16 cellular contexts compared by ENCODE assay signal in genomic region chr3:71090207-71090606, GRCh38.
A peak's percentile ranks its signal among the peaks of the same experiment; 100 is the strongest.
DNase-seq lines count a peak whose midpoint lies in the region; ATAC-seq and TF ChIP-seq lines count a peak whose summit lies in the region.
"Had no signal": no experiment of that assay in that cellular context is flagged by ENCODE, and none has a peak within 500 bp of the region (broad histone marks: within the 10 kb centered on the region; RNA-seq: fewer than 3 reads in every experiment).

No MANE protein-coding gene starts in this region.

- peak overlapping the region; percentile 62 for H3K4me2 ChIP-seq in OCI-LY3 (ENCODE audit: low read length)
- no peak overlapping the region for H3K4me2 ChIP-seq in smooth muscle cell

- CTCF ChIA-PET in activated naive CD4-positive, alpha-beta T cell treated with anti-CD3 and anti-CD28 coated beads for 36 hours (lab: Charles Lee): interaction anchor here (1.0 to 1.7 kb wide), 6 partner anchors 11 to 211 kb away, joined by 3 to 4 read pairs (median 3); no protein-coding TSS in a partner anchor

- H3K4me1 ChIP-seq in OCI-LY3 (ENCODE audit: low read length) (peaks cover 94% of the 10 kb centered on the region), smooth muscle cell (ENCODE audit: low read depth) (peaks cover 3% of the 10 kb centered on the region)

- H3K27ac Mint-ChIP-seq in activated naive CD4-positive, alpha-beta T cell treated with anti-CD3 and anti-CD28 coated beads for 36 hours: peak overlapping the region; percentile 85
- peak overlapping the region in 1 of 2 donors; percentile 82 for H3K27ac Mint-ChIP-seq in activated naive CD4-positive, alpha-beta T cell treated with anti-CD3 and anti-CD28 coated beads, Interleukin-2, amount 50 U/mL, for 72 hours
- H3K27ac Mint-ChIP-seq in stimulated activated memory B cell treated with anti-CD40 and anti-IgM and Interleukin-4, amounts not matched to agents 10 μg/mL and 1 μg/mL and 100 μg/mL, for 72 hours: peak overlapping the region; percentile 78
- H3K27ac Mint-ChIP-seq: dendritic cell treated with granulocyte-macrophage colony-stimulating factor and Interleukin-4, amounts not matched to agents 40 ng/mL and 50 ng/mL, for 4 days had no signal

- no peak for ATAC-seq in activated naive CD4-positive, alpha-beta T cell treated with anti-CD3 and anti-CD28 coated beads, Interleukin-2, amount 50 U/mL, for 72 hours
- peak; percentile 30 for ATAC-seq in HG02588 (IDR thresholded peaks at IDR 0.05; ENCODE audit: unreplicated experiment)
- peak; percentile 75 for ATAC-seq in stimulated activated memory B cell treated with anti-CD40 and anti-IgM and Interleukin-4, amounts not matched to agents 10 μg/mL and 1 μg/mL and 100 μg/mL, for 72 hours

- H3K9me3 ChIP-seq in OCI-LY3 (ENCODE audit: insufficient read depth, low read length) (no peaks in the 10 kb centered on the region), smooth muscle cell (replicated peaks; ENCODE audit: low read depth) (no peaks in the 10 kb centered on the region)
- H3K9me3 ChIP-seq: ascending aorta, esophagus squamous epithelium, SJSA1, tibial artery had no signal

- H3F3A ChIP-seq in smooth muscle cell (ENCODE audit: low read depth): no peaks in the 10 kb centered on the region

- intact Hi-C loops in activated naive CD4-positive, alpha-beta T cell treated with anti-CD3 and anti-CD28 coated beads for 36 hours (cut with micrococcal nuclease): loop anchor here (1.0 kb wide), 1 partner anchor 10 kb away; no protein-coding TSS in a partner anchor

- H3K27me3 ChIP-seq in OCI-LY3 (ENCODE audit: low read depth, low read length) (no peaks in the 10 kb centered on the region), smooth muscle cell (ENCODE audit: low read depth) (no peaks in the 10 kb centered on the region)
- H3K27me3 ChIP-seq: ascending aorta, esophagus squamous epithelium, SJSA1, tibial artery had no signal

- H4K20me1 ChIP-seq in OCI-LY3 (ENCODE audit: insufficient read depth, low read length) (peaks cover under 1% of the 10 kb centered on the region; the same call in 1 of the 2 replicates), smooth muscle cell (ENCODE audit: low read depth) (peaks cover 16% of the 10 kb centered on the region)

- H3K4me1 Mint-ChIP-seq in activated naive CD4-positive, alpha-beta T cell treated with anti-CD3 and anti-CD28 coated beads for 36 hours (ENCODE audit: low read depth): peaks cover 86% of the 10 kb centered on the region
- peaks cover 75% of the 10 kb centered on the region for H3K4me1 Mint-ChIP-seq in stimulated activated memory B cell treated with anti-CD40 and anti-IgM and Interleukin-4, amounts not matched to agents 10 μg/mL and 1 μg/mL and 100 μg/mL, for 72 hours

- H3K79me2 ChIP-seq in OCI-LY3 (ENCODE audit: low read length): peaks cover 91% of the 10 kb centered on the region
- H3K79me2 ChIP-seq in smooth muscle cell (ENCODE audit: low read depth): peaks cover 14% of the 10 kb centered on the region

- no peaks in the 10 kb centered on the region for H3K27me3 Mint-ChIP-seq in activated naive CD4-positive, alpha-beta T cell treated with anti-CD3 and anti-CD28 coated beads for 36 hours (ENCODE audit: low read depth)
- no peaks in the 10 kb centered on the region for H3K27me3 Mint-ChIP-seq in stimulated activated memory B cell treated with anti-CD40 and anti-IgM and Interleukin-4, amounts not matched to agents 10 μg/mL and 1 μg/mL and 100 μg/mL, for 72 hours
- H3K27me3 Mint-ChIP-seq: dendritic cell treated with granulocyte-macrophage colony-stimulating factor and Interleukin-4, amounts not matched to agents 40 ng/mL and 50 ng/mL, for 4 days had no signal

- WGBS in smooth muscle cell (ENCODE audit: low lambda C conversion rate): 95% methylated on average over 3 of the region's 3 CpGs

- H3K36me3 ChIP-seq in OCI-LY3 (replicated peaks; ENCODE audit: low read depth, low read length) (peaks cover 30% of the 10 kb centered on the region), smooth muscle cell (ENCODE audit: low read depth) (no peaks in the 10 kb centered on the region)
- H3K36me3 ChIP-seq: ascending aorta, esophagus squamous epithelium, SJSA1, tibial artery had no signal

- TF ChIP-seq CTCF in OCI-LY3 (IDR thresholded peaks at IDR 0.05; ENCODE audit: low read depth, low read length) (no peak), smooth muscle cell (IDR thresholded peaks at IDR 0.05; ENCODE audit: borderline replicate concordance, insufficient read depth, poor library complexity, severe bottlenecking) (no peak)

- no peak overlapping the region for H2AFZ ChIP-seq in OCI-LY3 (ENCODE audit: low read depth, low read length)
- H2AFZ ChIP-seq in smooth muscle cell (ENCODE audit: low read depth): no peak overlapping the region

- DNase-seq in activated naive CD4-positive, alpha-beta T cell treated with anti-CD3 and anti-CD28 coated beads for 36 hours: no peak
- DNase-seq in activated naive CD4-positive, alpha-beta T cell treated with anti-CD3 and anti-CD28 coated beads, Interleukin-2, amount 50 U/mL, for 72 hours (ENCODE audit: low spot score in 2 of 2): no peak
- DNase-seq in nucleus accumbens (lab: John Stamatoyannopoulos, UW): no peak
- DNase-seq in smooth muscle cell (lab: John Stamatoyannopoulos, UW; ENCODE audit: unreplicated experiment): no peak
- DNase-seq in amygdala (lab: John Stamatoyannopoulos, UW): no peak
- DNase-seq: activated CD8-positive, alpha-beta memory T cell treated with anti-CD3 and anti-CD28 coated beads, Interleukin-2, amount 50 U/mL, for 4 hours; esophagus squamous epithelium; left cardiac atrium; NCI-H2171 treated with DMSO at 0.1 percent for 48 hours; tibial artery had no signal

- H3K4me3 ChIP-seq in OCI-LY3 (ENCODE audit: low read length) (peak overlapping the region; percentile 36), smooth muscle cell (no peak overlapping the region)
- H3K4me3 ChIP-seq: ascending aorta, esophagus squamous epithelium, SJSA1, tibial artery had no signal

- H3K9ac ChIP-seq in OCI-LY3 (ENCODE audit: low read length): peak overlapping the region; percentile 77
- H3K9ac ChIP-seq in smooth muscle cell (ENCODE audit: low read depth): no peak overlapping the region

- H3K4me3 Mint-ChIP-seq in activated naive CD4-positive, alpha-beta T cell treated with anti-CD3 and anti-CD28 coated beads for 36 hours: no peak overlapping the region
- H3K4me3 Mint-ChIP-seq in stimulated activated memory B cell treated with anti-CD40 and anti-IgM and Interleukin-4, amounts not matched to agents 10 μg/mL and 1 μg/mL and 100 μg/mL, for 72 hours: peak overlapping the region; percentile 57
- H3K4me3 Mint-ChIP-seq: dendritic cell treated with granulocyte-macrophage colony-stimulating factor and Interleukin-4, amounts not matched to agents 40 ng/mL and 50 ng/mL, for 4 days had no signal

- H3K27ac ChIP-seq in OCI-LY3 (ENCODE audit: low read length) (peak overlapping the region; percentile 93), smooth muscle cell (ENCODE audit: low read depth) (no peak overlapping the region)
- H3K27ac ChIP-seq: ascending aorta, esophagus squamous epithelium, SJSA1, tibial artery had no signal

- H3K9me3 Mint-ChIP-seq in activated naive CD4-positive, alpha-beta T cell treated with anti-CD3 and anti-CD28 coated beads for 36 hours: no peaks in the 10 kb centered on the region
- H3K9me3 Mint-ChIP-seq in activated naive CD4-positive, alpha-beta T cell treated with anti-CD3 and anti-CD28 coated beads, Interleukin-2, amount 50 U/mL, for 72 hours: peaks cover 0 to 4% of the 10 kb centered on the region in 2 donors
- no peaks in the 10 kb centered on the region for H3K9me3 Mint-ChIP-seq in stimulated activated memory B cell treated with anti-CD40 and anti-IgM and Interleukin-4, amounts not matched to agents 10 μg/mL and 1 μg/mL and 100 μg/mL, for 72 hours
- H3K9me3 Mint-ChIP-seq: dendritic cell treated with granulocyte-macrophage colony-stimulating factor and Interleukin-4, amounts not matched to agents 40 ng/mL and 50 ng/mL, for 4 days had no signal

- peaks cover 8% of the 10 kb centered on the region for H3K36me3 Mint-ChIP-seq in activated naive CD4-positive, alpha-beta T cell treated with anti-CD3 and anti-CD28 coated beads for 36 hours (ENCODE audit: low read depth)
- peaks cover 19 to 34% of the 10 kb centered on the region in 2 donors for H3K36me3 Mint-ChIP-seq in activated naive CD4-positive, alpha-beta T cell treated with anti-CD3 and anti-CD28 coated beads, Interleukin-2, amount 50 U/mL, for 72 hours
- H3K36me3 Mint-ChIP-seq in stimulated activated memory B cell treated with anti-CD40 and anti-IgM and Interleukin-4, amounts not matched to agents 10 μg/mL and 1 μg/mL and 100 μg/mL, for 72 hours: peaks cover 27% of the 10 kb centered on the region

Comparison
In these comparisons a context has a peak if more than half of its experiments do, and no peak if none do; other contexts are left out.
1. ATAC-seq: peak in HG02588 (single experiment) and stimulated activated memory B cell treated with anti-CD40 and anti-IgM and Interleukin-4, amounts not matched to agents 10 μg/mL and 1 μg/mL and 100 μg/mL, for 72 hours (single experiment); none in activated naive CD4-positive, alpha-beta T cell treated with anti-CD3 and anti-CD28 coated beads, Interleukin-2, amount 50 U/mL, for 72 hours (0 of 2).